In genomic region chr12:79664518-79664917, GRCh38 we compare ENCODE assay signal across 2 cellular contexts.
TF ChIP-seq lines count a peak whose summit lies in the region.

No MANE protein-coding gene starts in this region.

TF ChIP-seq in HepG2, 621 proteins besides CTCF, POLR2A, EP300 and RAD21:
- peak; percentile 57; the same call in 1 of the 2 replicates for TF ChIP-seq ZNF121 (CRISPR knock-in tag; IDR thresholded peaks at IDR 0.05)
- TF ChIP-seq ZNF770 (CRISPR knock-in tag; IDR thresholded peaks at IDR 0.05), result 0 out of 2 replicates have a peak, but pooled peaks have one; percentile 27
- TF ChIP-seq ZNF766 (CRISPR knock-in tag; IDR thresholded peaks at IDR 0.05; ENCODE audit: borderline replicate concordance), result no peak
- TF ChIP-seq ZNF33A (CRISPR knock-in tag; IDR thresholded peaks at IDR 0.05; ENCODE audit: borderline replicate concordance), result no peak

TF ChIP-seq in WTC11, 78 proteins besides CTCF, POLR2A, EP300 and RAD21:
- no peak for TF ChIP-seq IRF2 (CRISPR knock-in tag; IDR thresholded peaks at IDR 0.05; ENCODE audit: borderline replicate concordance, low read depth)
- no peak for TF ChIP-seq ZNF532 (CRISPR knock-in tag; IDR thresholded peaks at IDR 0.05; ENCODE audit: borderline replicate concordance)
- TF ChIP-seq ZNF121 (CRISPR knock-in tag; IDR thresholded peaks at IDR 0.05), result peak; percentile 76
- TF ChIP-seq IRF1 (CRISPR knock-in tag; IDR thresholded peaks at IDR 0.05), result no peak
